In genomic region chr14:63512861-63513260, GRCh38 we compare ENCODE assay signal across 2 cellular contexts.
TF ChIP-seq lines count a peak whose summit lies in the region.

No MANE protein-coding gene starts in this region.

TF ChIP-seq in GM12878, 131 proteins besides CTCF, POLR2A, EP300 and RAD21:
- TF ChIP-seq IKZF2 (IDR thresholded peaks at IDR 0.05) (peak; percentile 71; a peak in 3 of 4 replicates), ATF2 (IDR thresholded peaks at IDR 0.05; ENCODE audit: low read length) (peak; percentile 50; the same call in 1 of the 2 replicates), RELA (IDR thresholded peaks at IDR 0.05; ENCODE audit: borderline replicate concordance, partially characterized antibody) (peak; percentile 66), MEF2A (IDR thresholded peaks at IDR 0.05; ENCODE audit: insufficient read depth, low read depth, low read length) (0 out of 2 replicates have a peak, but pooled peaks have one; percentile 66), RAD51 (IDR thresholded peaks at IDR 0.05) (no peak), SMC3 (IDR thresholded peaks at IDR 0.05; ENCODE audit: borderline replicate concordance, low read length) (no peak), RB1 (IDR thresholded peaks at IDR 0.05; ENCODE audit: borderline replicate concordance) (no peak), MTA2 (IDR thresholded peaks at IDR 0.05; ENCODE audit: low read depth) (0 out of 2 replicates have a peak, but pooled peaks have one; percentile 17), PBX3 (IDR thresholded peaks at IDR 0.05; ENCODE audit: insufficient replicate concordance, low read depth, low read length) (no peak), KAT2A (conservative IDR thresholded peaks at IDR 0.05; ENCODE audit: control insufficient read depth, low read depth, low read length) (no peak), RUNX3 (IDR thresholded peaks at IDR 0.05; ENCODE audit: low read length) (peak; percentile 76), PML (IDR thresholded peaks at IDR 0.05; ENCODE audit: low read length) (no peak), CHD4 (IDR thresholded peaks at IDR 0.05) (no peak), MEF2B (IDR thresholded peaks at IDR 0.05; ENCODE audit: partially characterized antibody, poor library complexity, severe bottlenecking) (peak; percentile 59), JUNB (IDR thresholded peaks at IDR 0.05) (0 out of 2 replicates have a peak, but pooled peaks have one; percentile 29), NFIC (IDR thresholded peaks at IDR 0.05; ENCODE audit: low read depth, low read length) (peak; percentile 69; the same call in 1 of the 2 replicates), BHLHE40 (IDR thresholded peaks at IDR 0.05; ENCODE audit: borderline replicate concordance in 1 of 2, low read depth in 2 of 2, low read length in 1 of 2) (0 out of 4 replicates have a peak, but pooled peaks of 1 of the 2 experiments have one; percentile 19), ZBTB33 (IDR thresholded peaks at IDR 0.05) (no peak), TCF7 (IDR thresholded peaks at IDR 0.05; ENCODE audit: borderline replicate concordance) (no peak), SREBF2 (IDR thresholded peaks at IDR 0.05; ENCODE audit: low read length) (no peak)
- TF ChIP-seq, protein P1, sequence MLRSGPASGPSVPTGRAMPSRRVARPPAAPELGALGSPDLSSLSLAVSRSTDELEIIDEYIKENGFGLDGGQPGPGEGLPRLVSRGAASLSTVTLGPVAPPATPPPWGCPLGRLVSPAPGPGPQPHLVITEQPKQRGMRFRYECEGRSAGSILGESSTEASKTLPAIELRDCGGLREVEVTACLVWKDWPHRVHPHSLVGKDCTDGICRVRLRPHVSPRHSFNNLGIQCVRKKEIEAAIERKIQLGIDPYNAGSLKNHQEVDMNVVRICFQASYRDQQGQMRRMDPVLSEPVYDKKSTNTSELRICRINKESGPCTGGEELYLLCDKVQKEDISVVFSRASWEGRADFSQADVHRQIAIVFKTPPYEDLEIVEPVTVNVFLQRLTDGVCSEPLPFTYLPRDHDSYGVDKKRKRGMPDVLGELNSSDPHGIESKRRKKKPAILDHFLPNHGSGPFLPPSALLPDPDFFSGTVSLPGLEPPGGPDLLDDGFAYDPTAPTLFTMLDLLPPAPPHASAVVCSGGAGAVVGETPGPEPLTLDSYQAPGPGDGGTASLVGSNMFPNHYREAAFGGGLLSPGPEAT (IDR thresholded peaks at IDR 0.05; ENCODE audit: low read depth): peak; percentile 53; the same call in 1 of the 2 replicates

TF ChIP-seq in GM23338, 12 proteins besides CTCF, POLR2A, EP300 and RAD21:
- no peak for TF ChIP-seq EZH2phosphoT487 (IDR thresholded peaks at IDR 0.05; ENCODE audit: unreplicated experiment)
- TF ChIP-seq, protein P2, sequence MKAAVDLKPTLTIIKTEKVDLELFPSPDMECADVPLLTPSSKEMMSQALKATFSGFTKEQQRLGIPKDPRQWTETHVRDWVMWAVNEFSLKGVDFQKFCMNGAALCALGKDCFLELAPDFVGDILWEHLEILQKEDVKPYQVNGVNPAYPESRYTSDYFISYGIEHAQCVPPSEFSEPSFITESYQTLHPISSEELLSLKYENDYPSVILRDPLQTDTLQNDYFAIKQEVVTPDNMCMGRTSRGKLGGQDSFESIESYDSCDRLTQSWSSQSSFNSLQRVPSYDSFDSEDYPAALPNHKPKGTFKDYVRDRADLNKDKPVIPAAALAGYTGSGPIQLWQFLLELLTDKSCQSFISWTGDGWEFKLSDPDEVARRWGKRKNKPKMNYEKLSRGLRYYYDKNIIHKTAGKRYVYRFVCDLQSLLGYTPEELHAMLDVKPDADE (IDR thresholded peaks at IDR 0.05): no peak
- TF ChIP-seq, protein P3, sequence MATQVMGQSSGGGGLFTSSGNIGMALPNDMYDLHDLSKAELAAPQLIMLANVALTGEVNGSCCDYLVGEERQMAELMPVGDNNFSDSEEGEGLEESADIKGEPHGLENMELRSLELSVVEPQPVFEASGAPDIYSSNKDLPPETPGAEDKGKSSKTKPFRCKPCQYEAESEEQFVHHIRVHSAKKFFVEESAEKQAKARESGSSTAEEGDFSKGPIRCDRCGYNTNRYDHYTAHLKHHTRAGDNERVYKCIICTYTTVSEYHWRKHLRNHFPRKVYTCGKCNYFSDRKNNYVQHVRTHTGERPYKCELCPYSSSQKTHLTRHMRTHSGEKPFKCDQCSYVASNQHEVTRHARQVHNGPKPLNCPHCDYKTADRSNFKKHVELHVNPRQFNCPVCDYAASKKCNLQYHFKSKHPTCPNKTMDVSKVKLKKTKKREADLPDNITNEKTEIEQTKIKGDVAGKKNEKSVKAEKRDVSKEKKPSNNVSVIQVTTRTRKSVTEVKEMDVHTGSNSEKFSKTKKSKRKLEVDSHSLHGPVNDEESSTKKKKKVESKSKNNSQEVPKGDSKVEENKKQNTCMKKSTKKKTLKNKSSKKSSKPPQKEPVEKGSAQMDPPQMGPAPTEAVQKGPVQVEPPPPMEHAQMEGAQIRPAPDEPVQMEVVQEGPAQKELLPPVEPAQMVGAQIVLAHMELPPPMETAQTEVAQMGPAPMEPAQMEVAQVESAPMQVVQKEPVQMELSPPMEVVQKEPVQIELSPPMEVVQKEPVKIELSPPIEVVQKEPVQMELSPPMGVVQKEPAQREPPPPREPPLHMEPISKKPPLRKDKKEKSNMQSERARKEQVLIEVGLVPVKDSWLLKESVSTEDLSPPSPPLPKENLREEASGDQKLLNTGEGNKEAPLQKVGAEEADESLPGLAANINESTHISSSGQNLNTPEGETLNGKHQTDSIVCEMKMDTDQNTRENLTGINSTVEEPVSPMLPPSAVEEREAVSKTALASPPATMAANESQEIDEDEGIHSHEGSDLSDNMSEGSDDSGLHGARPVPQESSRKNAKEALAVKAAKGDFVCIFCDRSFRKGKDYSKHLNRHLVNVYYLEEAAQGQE (IDR thresholded peaks at IDR 0.05; ENCODE audit: unreplicated experiment): no peak
- TF ChIP-seq ZNF331 (CRISPR knock-in tag; IDR thresholded peaks at IDR 0.05; ENCODE audit: low read depth): no peak
- no peak for TF ChIP-seq JUNB (IDR thresholded peaks at IDR 0.05; ENCODE audit: unreplicated experiment)
- no peak for TF ChIP-seq NANOG (IDR thresholded peaks at IDR 0.05; ENCODE audit: borderline replicate concordance)
- TF ChIP-seq, protein P4, sequence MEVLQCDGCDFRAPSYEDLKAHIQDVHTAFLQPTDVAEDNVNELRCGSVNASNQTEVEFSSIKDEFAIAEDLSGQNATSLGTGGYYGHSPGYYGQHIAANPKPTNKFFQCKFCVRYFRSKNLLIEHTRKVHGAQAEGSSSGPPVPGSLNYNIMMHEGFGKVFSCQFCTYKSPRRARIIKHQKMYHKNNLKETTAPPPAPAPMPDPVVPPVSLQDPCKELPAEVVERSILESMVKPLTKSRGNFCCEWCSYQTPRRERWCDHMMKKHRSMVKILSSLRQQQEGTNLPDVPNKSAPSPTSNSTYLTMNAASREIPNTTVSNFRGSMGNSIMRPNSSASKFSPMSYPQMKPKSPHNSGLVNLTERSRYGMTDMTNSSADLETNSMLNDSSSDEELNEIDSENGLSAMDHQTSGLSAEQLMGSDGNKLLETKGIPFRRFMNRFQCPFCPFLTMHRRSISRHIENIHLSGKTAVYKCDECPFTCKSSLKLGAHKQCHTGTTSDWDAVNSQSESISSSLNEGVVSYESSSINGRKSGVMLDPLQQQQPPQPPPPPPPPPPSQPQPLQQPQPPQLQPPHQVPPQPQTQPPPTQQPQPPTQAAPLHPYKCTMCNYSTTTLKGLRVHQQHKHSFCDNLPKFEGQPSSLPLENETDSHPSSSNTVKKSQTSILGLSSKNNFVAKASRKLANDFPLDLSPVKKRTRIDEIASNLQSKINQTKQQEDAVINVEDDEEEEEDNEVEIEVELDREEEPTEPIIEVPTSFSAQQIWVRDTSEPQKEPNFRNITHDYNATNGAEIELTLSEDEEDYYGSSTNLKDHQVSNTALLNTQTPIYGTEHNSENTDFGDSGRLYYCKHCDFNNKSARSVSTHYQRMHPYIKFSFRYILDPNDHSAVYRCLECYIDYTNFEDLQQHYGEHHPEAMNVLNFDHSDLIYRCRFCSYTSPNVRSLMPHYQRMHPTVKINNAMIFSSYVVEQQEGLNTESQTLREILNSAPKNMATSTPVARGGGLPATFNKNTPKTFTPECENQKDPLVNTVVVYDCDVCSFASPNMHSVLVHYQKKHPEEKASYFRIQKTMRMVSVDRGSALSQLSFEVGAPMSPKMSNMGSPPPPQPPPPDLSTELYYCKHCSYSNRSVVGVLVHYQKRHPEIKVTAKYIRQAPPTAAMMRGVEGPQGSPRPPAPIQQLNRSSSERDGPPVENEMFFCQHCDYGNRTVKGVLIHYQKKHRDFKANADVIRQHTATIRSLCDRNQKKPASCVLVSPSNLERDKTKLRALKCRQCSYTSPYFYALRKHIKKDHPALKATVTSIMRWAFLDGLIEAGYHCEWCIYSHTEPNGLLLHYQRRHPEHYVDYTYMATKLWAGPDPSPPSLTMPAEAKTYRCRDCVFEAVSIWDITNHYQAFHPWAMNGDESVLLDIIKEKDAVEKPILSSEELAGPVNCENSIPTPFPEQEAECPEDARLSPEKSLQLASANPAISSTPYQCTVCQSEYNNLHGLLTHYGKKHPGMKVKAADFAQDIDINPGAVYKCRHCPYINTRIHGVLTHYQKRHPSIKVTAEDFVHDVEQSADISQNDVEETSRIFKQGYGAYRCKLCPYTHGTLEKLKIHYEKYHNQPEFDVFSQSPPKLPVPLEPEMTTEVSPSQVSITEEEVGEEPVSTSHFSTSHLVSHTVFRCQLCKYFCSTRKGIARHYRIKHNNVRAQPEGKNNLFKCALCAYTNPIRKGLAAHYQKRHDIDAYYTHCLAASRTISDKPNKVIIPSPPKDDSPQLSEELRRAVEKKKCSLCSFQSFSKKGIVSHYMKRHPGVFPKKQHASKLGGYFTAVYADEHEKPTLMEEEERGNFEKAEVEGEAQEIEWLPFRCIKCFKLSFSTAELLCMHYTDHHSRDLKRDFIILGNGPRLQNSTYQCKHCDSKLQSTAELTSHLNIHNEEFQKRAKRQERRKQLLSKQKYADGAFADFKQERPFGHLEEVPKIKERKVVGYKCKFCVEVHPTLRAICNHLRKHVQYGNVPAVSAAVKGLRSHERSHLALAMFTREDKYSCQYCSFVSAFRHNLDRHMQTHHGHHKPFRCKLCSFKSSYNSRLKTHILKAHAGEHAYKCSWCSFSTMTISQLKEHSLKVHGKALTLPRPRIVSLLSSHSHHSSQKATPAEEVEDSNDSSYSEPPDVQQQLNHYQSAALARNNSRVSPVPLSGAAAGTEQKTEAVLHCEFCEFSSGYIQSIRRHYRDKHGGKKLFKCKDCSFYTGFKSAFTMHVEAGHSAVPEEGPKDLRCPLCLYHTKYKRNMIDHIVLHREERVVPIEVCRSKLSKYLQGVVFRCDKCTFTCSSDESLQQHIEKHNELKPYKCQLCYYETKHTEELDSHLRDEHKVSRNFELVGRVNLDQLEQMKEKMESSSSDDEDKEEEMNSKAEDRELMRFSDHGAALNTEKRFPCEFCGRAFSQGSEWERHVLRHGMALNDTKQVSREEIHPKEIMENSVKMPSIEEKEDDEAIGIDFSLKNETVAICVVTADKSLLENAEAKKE (CRISPR knock-in tag; IDR thresholded peaks at IDR 0.05): no peak
- TF ChIP-seq ZNF114 (CRISPR knock-in tag; IDR thresholded peaks at IDR 0.05): no peak
- no peak for TF ChIP-seq EZH2 (IDR thresholded peaks at IDR 0.05; ENCODE audit: low read depth, unreplicated experiment)
- no peak for TF ChIP-seq POLR2AphosphoS5 (IDR thresholded peaks at IDR 0.05; ENCODE audit: low read depth)
- no peak for TF ChIP-seq STAT1 (IDR thresholded peaks at IDR 0.05; ENCODE audit: unreplicated experiment)
- no peak for TF ChIP-seq CREB1 (CRISPR knock-in tag; IDR thresholded peaks at IDR 0.05; ENCODE audit: low read depth)
